Comparison of ENCODE assay signal across 1 cellular context in the genomic region with DNA sequence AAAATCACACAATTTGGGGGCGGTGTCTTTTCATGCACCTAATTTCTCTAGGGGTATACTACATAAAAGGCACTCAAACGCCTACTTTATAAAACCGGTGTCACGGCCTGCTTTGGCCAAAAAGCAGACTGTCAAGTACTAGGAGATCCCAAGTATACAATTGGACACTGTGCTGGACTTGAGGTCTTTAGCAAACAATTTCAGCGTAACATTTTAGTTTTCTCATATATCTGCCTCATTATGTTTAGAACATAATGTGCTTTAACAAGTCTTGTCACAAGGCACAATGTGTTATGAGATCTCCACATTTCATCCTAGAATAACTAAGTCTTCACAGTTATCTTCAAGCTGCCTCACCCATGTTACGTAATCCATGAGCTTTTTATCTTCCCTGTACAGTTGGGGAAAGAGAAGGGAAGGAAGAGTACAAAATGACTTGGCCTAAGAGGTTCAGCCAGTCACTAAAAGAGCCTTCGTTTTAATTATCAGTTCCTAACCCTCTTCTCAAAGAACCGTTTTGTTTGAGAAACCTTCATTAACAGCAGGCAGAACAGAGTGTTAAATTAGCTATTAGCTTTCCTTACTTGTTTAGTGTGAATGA.
A peak's percentile ranks its signal among the peaks of the same experiment; 100 is the strongest.
TF ChIP-seq lines count a peak whose summit lies in the region.

No MANE protein-coding gene starts in this region.

TF ChIP-seq in HepG2, 621 proteins besides CTCF, POLR2A, EP300 and RAD21:
- TF ChIP-seq CEBPB (IDR thresholded peaks at IDR 0.05; ENCODE audit: borderline replicate concordance, low read depth, low read length) (peak; percentile 66), ZBTB3 (CRISPR knock-in tag; IDR thresholded peaks at IDR 0.05; ENCODE audit: borderline replicate concordance, low read depth) (no peak), CEBPG (CRISPR knock-in tag; IDR thresholded peaks at IDR 0.05) (peak; percentile 55; the same call in 1 of the 2 replicates)
